ENCODE assay signal across 20 cellular contexts in the genomic region with DNA sequence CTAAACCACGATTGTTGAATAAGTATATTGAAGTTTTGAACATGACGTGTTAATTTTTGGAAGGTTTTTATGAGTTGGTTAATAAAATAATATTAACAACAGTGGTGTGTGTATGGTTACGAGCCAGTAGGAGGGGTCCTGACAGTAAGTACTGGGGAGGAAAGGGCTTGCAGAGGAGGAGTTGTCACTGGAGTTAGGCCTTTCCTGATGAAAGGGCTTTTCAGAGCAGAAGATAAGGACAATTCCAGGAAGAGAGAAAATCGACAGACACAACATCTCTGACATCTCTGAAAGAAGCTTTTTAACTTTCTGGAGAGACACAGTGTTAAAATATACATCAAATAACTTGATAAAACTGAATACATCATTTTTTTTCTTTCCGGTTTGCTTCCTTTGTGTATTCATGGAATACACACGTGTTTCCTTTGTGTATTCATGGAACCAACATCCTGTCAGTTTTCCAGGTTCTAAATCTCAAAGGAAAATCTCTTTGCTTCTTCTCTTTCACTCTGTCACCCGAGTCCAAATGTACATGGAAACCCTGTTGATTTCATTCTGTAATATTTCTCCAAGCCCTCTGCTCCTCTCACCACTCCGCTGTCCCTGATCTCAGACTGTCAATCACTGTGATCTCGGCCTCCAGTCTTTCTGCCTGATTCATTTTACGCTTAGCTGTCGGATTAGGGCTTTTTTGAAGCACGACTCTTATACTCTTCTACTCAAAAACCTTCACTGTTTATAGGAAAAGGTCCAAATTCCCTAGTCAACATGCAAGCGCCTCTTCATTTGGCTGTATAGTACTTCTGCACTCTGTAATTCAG.
DNase-seq lines count a peak whose midpoint lies in the region; ATAC-seq, FAIRE-seq and TF ChIP-seq lines count a peak whose summit lies in the region.
"Had no signal": no experiment of that assay in that cellular context is flagged by ENCODE, and none has a peak within 500 bp of the region (broad histone marks: within the 10 kb centered on the region; RNA-seq: fewer than 3 reads in every experiment).

No MANE protein-coding gene starts in this region.

- H4K20me1 ChIP-seq in K562 (replicated peaks; ENCODE audit: control insufficient read depth, insufficient read depth, low read length) (no peaks in the 10 kb centered on the region), PC-3 (ENCODE audit: low read length) (no peaks in the 10 kb centered on the region)

- no peak; a peak in 1 of 4 replicates for TF ChIP-seq RAD21 in K562 (CRISPR knock-in tag; conservative IDR thresholded peaks at IDR 0.05 in 1 of 2, IDR thresholded peaks at IDR 0.05 in 1 of 2)

- peak; percentile 64 for FAIRE-seq in K562 (lab: Jason Lieb, UNC)

- no peak for TF ChIP-seq EP300 in K562 (IDR thresholded peaks at IDR 0.05; ENCODE audit: low read length)

- H3K79me2 ChIP-seq in K562 (ENCODE audit: control insufficient read depth, insufficient read depth, low read length) (no peaks in the 10 kb centered on the region), PC-3 (ENCODE audit: low read length) (no peaks in the 10 kb centered on the region)

- BruUV-seq in K562 (replicated peaks; lab: Mats Ljungman, UMichigan): no TSS peak
- no TSS peak for BruUV-seq in PC-3 (replicated peaks; lab: Mats Ljungman, UMichigan)

- H3K27me3 ChIP-seq in K562 (ENCODE audit: control insufficient read depth in 2 of 2, insufficient read depth in 2 of 2, low read length in 2 of 2) (no peaks in the 10 kb centered on the region), PC-3 (ENCODE audit: low read length) (no peaks in the 10 kb centered on the region)
- H3K27me3 ChIP-seq: BE2C had no signal

- intact Hi-C loops in K562 (cut with micrococcal nuclease): no loop called here
- intact Hi-C loops in PC-3 (cut with micrococcal nuclease): no loop called here

- CTCF ChIA-PET in HEK293T (lab: Yijun Ruan, JAX): no interaction called here
- CTCF ChIA-PET in K562 (lab: Yijun Ruan, JAX; ENCODE audit: low intra/inter-chr PET ratio): no interaction called here
- CTCF ChIA-PET in PC-3 (lab: Charles Lee): no interaction called here

- in situ Hi-C loops in K562 (cut with MboI): no loop called here

- H3K9me3 ChIP-seq in K562 (replicated peaks; ENCODE audit: control insufficient read depth, insufficient read depth, low read depth, low read length): no peaks in the 10 kb centered on the region
- H3K9me3 ChIP-seq in PC-3 (ENCODE audit: low read length): no peaks in the 10 kb centered on the region
- H3K9me3 ChIP-seq: BE2C had no signal

- H3K4me3 ChIP-seq in K562 (no peak overlapping the region), PC-3 (ENCODE audit: low read length) (no peak overlapping the region)
- H3K4me3 ChIP-seq: GM23248 had no signal

- H3K27ac ChIP-seq in K562 (ENCODE audit: extremely low read depth, low read depth, low read length) (no peak overlapping the region), PC-3 (ENCODE audit: low read length) (no peak overlapping the region)
- H3K27ac ChIP-seq: GM23248, RWPE1 had no signal

- no peaks in the 10 kb centered on the region for H3K9me2 ChIP-seq in PC-3 (replicated peaks; ENCODE audit: low read length)

- TF ChIP-seq CTCF in K562 (IDR thresholded peaks at IDR 0.05 in 2 of 3, conservative IDR thresholded peaks at IDR 0.05 in 1 of 3; ENCODE audit: insufficient read depth in 2 of 3, low read depth in 1 of 3, low read length in 3 of 3): no peak
- no peak for TF ChIP-seq CTCF in PC-3 (conservative IDR thresholded peaks at IDR 0.05; ENCODE audit: low read depth, low read length)

- H2AFZ ChIP-seq in K562 (ENCODE audit: low read depth, low read length): 0 out of 2 replicates have a peak overlapping the region, but pooled peaks have one; percentile 10
- H2AFZ ChIP-seq in PC-3 (ENCODE audit: low read length): no peak overlapping the region
- H2AFZ ChIP-seq: GM23248 had no signal

- 29% methylated on average over 13 of the region's 13 CpGs for WGBS in K562 (ENCODE audit: insufficient coverage, low coverage, missing lambda C conversion rate)

- H3K36me3 ChIP-seq in K562 (ENCODE audit: control insufficient read depth, insufficient read depth, low read length): no peaks in the 10 kb centered on the region
- H3K36me3 ChIP-seq in PC-3 (ENCODE audit: low read depth, low read length): no peaks in the 10 kb centered on the region
- H3K36me3 ChIP-seq: BE2C had no signal

- POLR2A ChIA-PET in HEK293T (lab: Yijun Ruan, JAX): no interaction called here
- POLR2A ChIA-PET in K562 (lab: Yijun Ruan, JAX): no interaction called here
- POLR2A ChIA-PET in PC-3 (lab: Charles Lee; ENCODE audit: unreplicated experiment): no interaction called here

- peaks cover 0 to 12% of the 10 kb centered on the region in 2 experiments; a peak in 3 of 5 replicates for H3K4me1 ChIP-seq in K562 (replicated peaks in 1 of 2; ENCODE audit: control insufficient read depth in 2 of 2, insufficient read depth in 2 of 2, low read length in 2 of 2)
- H3K4me1 ChIP-seq in PC-3 (ENCODE audit: insufficient read depth, low read length): no peaks in the 10 kb centered on the region

- no peak for TF ChIP-seq POLR2A in K562 (conservative IDR thresholded peaks at IDR 0.05)

- H3K4me2 ChIP-seq in K562 (ENCODE audit: insufficient read depth, low read length): no peak overlapping the region; the same call in 1 of the 2 replicates
- H3K4me2 ChIP-seq in PC-3 (ENCODE audit: low read length): no peak overlapping the region

- peak; percentile 51 for ATAC-seq in K562
- ATAC-seq in GM18519 (IDR thresholded peaks at IDR 0.05; ENCODE audit: low FRiP score, unreplicated experiment): no peak
- no peak for ATAC-seq in PC-3
- no peak for ATAC-seq in GM19463 (IDR thresholded peaks at IDR 0.05; ENCODE audit: unreplicated experiment)
- ATAC-seq: HCT116 had no signal

- no peak for DNase-seq in HEK293T (ENCODE audit: extremely low spot score)
- DNase-seq in K562 (ENCODE audit: extremely low read depth in 1 of 4, low spot score in 3 of 4): peak in 2 of 4 experiments; percentile 10 to 44
- DNase-seq in inferior parietal cortex (ENCODE audit: extremely low spot score): peak; percentile 22
- peak; percentile 17 for DNase-seq in putamen (ENCODE audit: low spot score)
- DNase-seq in NCI-H226: no peak
- DNase-seq in PC-3: no peak
- DNase-seq: 8988T; BE2C; CD4-positive, alpha-beta T cell; GM23248; KBM-7; MV-4-11; NCI-H1417; NCI-H187 treated with DMSO at 0.1 percent for 48 hours; NCI-H446; NK-92 treated with Interleukin-12 subunit alpha and Interleukin-12 subunit beta, amount 100 ng/mL, for 24 hours had no signal

- no peaks in the 10 kb centered on the region for H3F3A ChIP-seq in PC-3 (ENCODE audit: low read length, unreplicated experiment)

- H3K9ac ChIP-seq in K562 (ENCODE audit: insufficient read depth in 1 of 2, low read depth in 2 of 2, low read length in 2 of 2) (no peak overlapping the region), PC-3 (ENCODE audit: low read length) (no peak overlapping the region)
- H3K9ac ChIP-seq: GM23248 had no signal

- H3K9me1 ChIP-seq in K562 (ENCODE audit: control insufficient read depth, insufficient read depth, low read length): no peaks in the 10 kb centered on the region

TF ChIP-seq in HEK293T, 16 proteins besides CTCF, POLR2A, EP300 and RAD21:
- no peak for TF ChIP-seq ELF4 (IDR thresholded peaks at IDR 0.05)
- TF ChIP-seq PKNOX1 (IDR thresholded peaks at IDR 0.05): peak; percentile 59; the same call in 1 of the 2 replicates

TF ChIP-seq in K562, 482 proteins besides CTCF, POLR2A, EP300 and RAD21 (continues in another document):
- no peak for TF ChIP-seq PHF20 (IDR thresholded peaks at IDR 0.05; ENCODE audit: partially characterized antibody)
- TF ChIP-seq ZNF431 (CRISPR knock-in tag; IDR thresholded peaks at IDR 0.05): no peak
- no peak for TF ChIP-seq ZNF12 (CRISPR knock-in tag; IDR thresholded peaks at IDR 0.05)
- TF ChIP-seq, protein P1, sequence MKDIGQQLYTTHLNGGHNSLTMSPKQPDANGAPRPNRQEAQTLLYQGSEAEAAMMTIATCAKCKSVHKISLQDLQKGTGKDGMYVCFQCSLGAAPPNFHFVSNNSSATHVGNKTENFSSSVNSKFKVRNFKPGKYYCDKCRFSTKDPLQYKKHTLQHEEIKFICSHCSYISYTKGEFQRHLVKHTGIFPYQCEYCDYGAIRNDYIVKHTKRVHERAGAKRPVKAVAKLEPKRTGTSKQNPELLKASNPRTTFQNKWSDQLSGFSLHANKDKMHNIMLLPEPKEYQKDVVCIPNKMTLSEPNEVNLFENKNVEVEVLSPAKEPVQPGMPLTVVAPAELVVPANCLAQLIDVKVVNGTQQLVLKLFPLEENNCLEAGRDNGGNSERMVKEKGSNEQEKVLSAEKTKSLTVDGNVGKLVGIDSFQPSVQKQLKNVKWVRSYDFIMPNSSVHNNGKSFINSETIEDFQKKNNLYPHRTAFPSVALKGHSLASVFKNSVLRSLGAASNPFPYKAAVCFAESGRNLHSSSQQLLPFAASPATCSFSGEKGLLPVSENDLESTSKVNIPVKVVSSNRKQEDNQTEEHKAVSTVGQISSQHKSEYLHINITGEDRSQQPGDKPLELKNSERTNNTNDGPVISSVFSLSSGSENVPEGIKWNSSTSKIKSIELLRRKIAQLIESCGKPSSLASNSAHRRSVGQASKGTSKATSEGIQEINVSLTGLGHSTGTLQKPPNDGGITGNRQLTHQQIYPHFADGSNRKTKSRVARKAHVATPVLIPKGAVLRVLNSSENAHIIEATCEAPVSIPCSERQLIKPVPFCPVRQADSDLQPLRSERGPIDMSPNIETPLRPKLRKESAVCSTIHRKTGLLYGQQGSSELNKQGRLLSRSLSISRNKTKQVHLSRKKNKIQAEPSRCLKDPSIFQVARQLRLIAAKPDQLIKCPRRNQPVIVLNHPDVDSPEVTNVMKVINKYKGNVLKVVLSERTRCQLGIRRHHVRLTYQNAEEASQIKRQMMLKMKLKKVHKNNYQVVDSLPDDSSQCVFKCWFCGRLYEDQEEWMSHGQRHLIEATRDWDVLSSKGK (CRISPR knock-in tag; IDR thresholded peaks at IDR 0.05): no peak
- TF ChIP-seq SMARCA5 (IDR thresholded peaks at IDR 0.05): no peak
- TF ChIP-seq CBFA2T2 (conservative IDR thresholded peaks at IDR 0.05): no peak
- no peak for TF ChIP-seq SMARCE1 (IDR thresholded peaks at IDR 0.05)
- TF ChIP-seq PTBP1 (IDR thresholded peaks at IDR 0.05; ENCODE audit: low read depth, low read length): no peak
- peak; percentile 63 for TF ChIP-seq SMAD4 (CRISPR knock-in tag; conservative IDR thresholded peaks at IDR 0.05)
- TF ChIP-seq, protein P2, sequence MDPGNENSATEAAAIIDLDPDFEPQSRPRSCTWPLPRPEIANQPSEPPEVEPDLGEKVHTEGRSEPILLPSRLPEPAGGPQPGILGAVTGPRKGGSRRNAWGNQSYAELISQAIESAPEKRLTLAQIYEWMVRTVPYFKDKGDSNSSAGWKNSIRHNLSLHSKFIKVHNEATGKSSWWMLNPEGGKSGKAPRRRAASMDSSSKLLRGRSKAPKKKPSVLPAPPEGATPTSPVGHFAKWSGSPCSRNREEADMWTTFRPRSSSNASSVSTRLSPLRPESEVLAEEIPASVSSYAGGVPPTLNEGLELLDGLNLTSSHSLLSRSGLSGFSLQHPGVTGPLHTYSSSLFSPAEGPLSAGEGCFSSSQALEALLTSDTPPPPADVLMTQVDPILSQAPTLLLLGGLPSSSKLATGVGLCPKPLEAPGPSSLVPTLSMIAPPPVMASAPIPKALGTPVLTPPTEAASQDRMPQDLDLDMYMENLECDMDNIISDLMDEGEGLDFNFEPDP (CRISPR knock-in tag; IDR thresholded peaks at IDR 0.05): no peak
- peak; percentile 32 for TF ChIP-seq MEIS2 (IDR thresholded peaks at IDR 0.05; ENCODE audit: partially characterized antibody)

Comparison
In these comparisons a context has a peak if more than half of its experiments do, and no peak if none do; other contexts are left out.
1. DNase-seq: peak in inferior parietal cortex (single experiment) and putamen (single experiment); none in HEK293T (single experiment), NCI-H226 (single experiment) and PC-3 (single experiment).